In the genomic region with DNA sequence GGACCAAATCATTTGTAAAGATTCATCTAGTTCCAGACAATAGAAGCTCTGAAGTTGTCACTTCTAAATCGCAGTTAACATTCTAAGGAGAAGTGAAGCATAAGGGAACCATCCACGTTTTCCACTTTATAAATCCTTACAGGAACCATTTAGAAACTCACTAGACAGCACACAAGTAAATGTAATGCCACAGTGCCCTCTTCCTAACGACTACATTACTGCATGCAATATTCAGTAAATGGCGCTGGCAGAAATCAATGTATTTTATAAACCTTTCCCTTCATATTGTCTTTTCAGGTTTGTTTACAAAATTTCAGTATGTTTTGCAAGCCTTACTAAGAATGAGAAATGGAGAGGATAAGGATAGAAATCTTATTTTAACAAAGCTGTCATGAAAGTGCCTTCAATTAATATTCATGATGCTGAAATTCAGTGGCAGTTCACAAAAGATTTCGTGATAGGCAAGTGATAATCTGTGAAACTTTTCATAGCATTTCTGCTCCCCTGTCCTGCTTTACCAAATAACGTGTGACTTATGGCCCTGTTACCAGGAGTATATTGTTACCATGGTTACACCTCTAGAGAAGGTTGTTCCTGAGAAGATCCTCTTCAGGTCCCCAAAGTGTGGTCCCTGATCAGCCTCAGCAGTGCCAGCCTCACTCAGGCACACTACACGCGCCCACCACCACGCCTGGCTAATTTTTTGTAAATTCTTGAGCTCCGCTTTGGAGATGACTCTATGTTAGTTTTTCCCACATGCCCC, we compare ENCODE assay signal across 1 cellular context.
A peak's percentile ranks its signal among the peaks of the same experiment; 100 is the strongest.
TF ChIP-seq lines count a peak whose summit lies in the region.

No MANE protein-coding gene starts in this region.

TF ChIP-seq in GM12878, 131 proteins besides CTCF, POLR2A, EP300 and RAD21 (continued from another document):
- TF ChIP-seq, protein P1, sequence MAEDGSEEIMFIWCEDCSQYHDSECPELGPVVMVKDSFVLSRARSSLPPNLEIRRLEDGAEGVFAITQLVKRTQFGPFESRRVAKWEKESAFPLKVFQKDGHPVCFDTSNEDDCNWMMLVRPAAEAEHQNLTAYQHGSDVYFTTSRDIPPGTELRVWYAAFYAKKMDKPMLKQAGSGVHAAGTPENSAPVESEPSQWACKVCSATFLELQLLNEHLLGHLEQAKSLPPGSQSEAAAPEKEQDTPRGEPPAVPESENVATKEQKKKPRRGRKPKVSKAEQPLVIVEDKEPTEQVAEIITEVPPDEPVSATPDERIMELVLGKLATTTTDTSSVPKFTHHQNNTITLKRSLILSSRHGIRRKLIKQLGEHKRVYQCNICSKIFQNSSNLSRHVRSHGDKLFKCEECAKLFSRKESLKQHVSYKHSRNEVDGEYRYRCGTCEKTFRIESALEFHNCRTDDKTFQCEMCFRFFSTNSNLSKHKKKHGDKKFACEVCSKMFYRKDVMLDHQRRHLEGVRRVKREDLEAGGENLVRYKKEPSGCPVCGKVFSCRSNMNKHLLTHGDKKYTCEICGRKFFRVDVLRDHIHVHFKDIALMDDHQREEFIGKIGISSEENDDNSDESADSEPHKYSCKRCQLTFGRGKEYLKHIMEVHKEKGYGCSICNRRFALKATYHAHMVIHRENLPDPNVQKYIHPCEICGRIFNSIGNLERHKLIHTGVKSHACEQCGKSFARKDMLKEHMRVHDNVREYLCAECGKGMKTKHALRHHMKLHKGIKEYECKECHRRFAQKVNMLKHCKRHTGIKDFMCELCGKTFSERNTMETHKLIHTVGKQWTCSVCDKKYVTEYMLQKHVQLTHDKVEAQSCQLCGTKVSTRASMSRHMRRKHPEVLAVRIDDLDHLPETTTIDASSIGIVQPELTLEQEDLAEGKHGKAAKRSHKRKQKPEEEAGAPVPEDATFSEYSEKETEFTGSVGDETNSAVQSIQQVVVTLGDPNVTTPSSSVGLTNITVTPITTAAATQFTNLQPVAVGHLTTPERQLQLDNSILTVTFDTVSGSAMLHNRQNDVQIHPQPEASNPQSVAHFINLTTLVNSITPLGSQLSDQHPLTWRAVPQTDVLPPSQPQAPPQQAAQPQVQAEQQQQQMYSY (CRISPR knock-in tag; IDR thresholded peaks at IDR 0.05): no peak
- peak; percentile 77 for TF ChIP-seq SMC3 (IDR thresholded peaks at IDR 0.05; ENCODE audit: borderline replicate concordance, low read length)
- TF ChIP-seq GATAD2B (conservative IDR thresholded peaks at IDR 0.05; ENCODE audit: low read depth): no peak
- TF ChIP-seq FOS (IDR thresholded peaks at IDR 0.05; ENCODE audit: borderline replicate concordance, extremely low read depth, insufficient read length): no peak
